11 cellular contexts compared by ENCODE assay signal in the genomic region with DNA sequence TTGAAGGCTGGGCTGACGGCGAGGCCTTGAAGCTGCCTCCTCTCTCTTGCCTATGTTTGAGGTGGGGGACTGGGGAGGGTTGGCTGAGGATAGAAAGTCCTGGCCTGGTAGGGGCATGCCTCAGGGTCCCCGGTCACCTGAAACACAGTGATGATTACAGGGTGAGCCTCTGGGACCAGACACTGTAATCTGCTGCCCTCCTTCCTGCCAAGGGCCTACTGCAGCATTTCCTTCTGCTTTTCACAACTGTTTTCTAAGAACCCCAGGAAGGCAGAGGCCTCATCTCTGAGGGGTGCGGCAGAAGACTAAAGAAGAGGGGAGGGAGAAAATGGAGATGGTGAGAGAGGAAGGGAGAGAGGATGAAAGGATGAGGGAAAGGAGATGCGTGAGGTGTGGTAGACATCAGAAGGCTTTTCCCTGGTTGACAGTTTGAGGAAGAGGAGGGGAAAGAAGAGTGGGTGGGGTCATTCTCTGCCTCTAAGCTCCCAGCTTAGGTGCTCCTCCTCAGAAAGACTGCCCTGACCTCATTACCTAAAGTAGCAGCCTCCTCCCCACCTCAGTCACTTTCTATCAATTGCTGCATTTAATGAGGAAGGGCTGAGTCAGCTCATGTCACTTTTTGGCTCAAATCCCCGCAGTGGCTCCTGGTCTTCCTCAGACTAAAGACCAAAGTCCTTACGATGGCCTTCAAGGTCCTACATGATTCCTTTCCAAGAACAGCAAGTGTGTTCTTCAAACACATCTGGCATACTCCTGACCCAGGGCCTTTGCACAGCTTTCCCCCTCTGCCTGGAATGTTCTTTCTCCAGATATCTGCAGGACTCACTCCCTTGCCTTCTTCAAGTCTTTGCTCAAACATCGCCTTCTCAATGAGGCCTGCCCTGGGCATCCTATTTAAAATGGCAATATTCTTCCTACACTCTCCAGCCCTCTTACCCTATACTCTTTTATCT. TPM values are rescaled to one million over a fixed set of nuclear protein-coding genes. Genes with fewer than 3 reads are reported as not detected.
DNase-seq lines count a peak whose midpoint lies in the region; ATAC-seq and TF ChIP-seq lines count a peak whose summit lies in the region.
"Had no signal": no experiment of that assay in that cellular context is flagged by ENCODE, and none has a peak within 500 bp of the region (broad histone marks: within the 10 kb centered on the region; RNA-seq: fewer than 3 reads in every experiment).

No MANE protein-coding gene starts in this region.

- H3K4me2 ChIP-seq in HCT116 (ENCODE audit: low read length) = peak overlapping the region; percentile 86

- no peak overlapping the region for H2AFZ ChIP-seq in HCT116 (ENCODE audit: low read depth, low read length, poor library complexity, severe bottlenecking)

- intact Hi-C loops in HCT116 (cut with micrococcal nuclease) = no loop called here
- intact Hi-C loops in colonic mucosa (cut with DNase I) = no loop called here

- no peaks in the 10 kb centered on the region for H3K36me3 ChIP-seq in HCT116 (ENCODE audit: control insufficient read depth in 1 of 2, insufficient read depth in 2 of 2, low read length in 2 of 2)
- H3K36me3 ChIP-seq in colonic mucosa = no peaks in the 10 kb centered on the region
- no peaks in the 10 kb centered on the region for H3K36me3 ChIP-seq in skeletal muscle tissue (ENCODE audit: control insufficient read depth in 3 of 3, insufficient read depth in 3 of 3, low read length in 3 of 3)

- no peaks in the 10 kb centered on the region for H3K9me2 ChIP-seq in HCT116 (ENCODE audit: insufficient read depth)

- no peak for DNase-seq in HCT116 (ENCODE audit: low read depth, low spot score)
- peak; percentile 88 for DNase-seq in NOMO-1 treated with dmso at 0.1 percent for 144 hours (lab: John Stamatoyannopoulos, UW; ENCODE audit: unreplicated experiment)
- DNase-seq in colonic mucosa = peak; percentile 44
- no peak for DNase-seq in activated CD4-positive, CD25-positive, alpha-beta regulatory T cell treated with anti-CD3 and anti-CD28 coated beads, Interleukin-2, amount 50 U/mL, for 72 hours
- DNase-seq in NCI-H1092 (lab: John Stamatoyannopoulos, UW) = no peak
- no peak for DNase-seq in NAMALWA (ENCODE audit: low spot score)
- no peak for DNase-seq in coronary artery (ENCODE audit: low spot score)
- DNase-seq: activated CD4-positive, alpha-beta T cell treated with anti-CD3 and anti-CD28 coated beads for 1 hour; NK-92 treated with Interleukin-12 subunit alpha and Interleukin-12 subunit beta, amount 100 ng/mL, for 24 hours had no signal

- H4K20me1 ChIP-seq in HCT116 (ENCODE audit: insufficient read depth) = no peaks in the 10 kb centered on the region

- H3K4me3 ChIP-seq in HCT116 (replicated peaks in 1 of 2; ENCODE audit: low read depth in 1 of 2, low read length in 2 of 2) (no peak overlapping the region), colonic mucosa (no peak overlapping the region), skeletal muscle tissue (ENCODE audit: low read length in 3 of 3) (peak overlapping the region in 1 of 3 donors; percentile 37), coronary artery (no peak overlapping the region)

- H3K9ac ChIP-seq in HCT116 (ENCODE audit: low read length) = peak overlapping the region; percentile 55; the same call in 1 of the 2 replicates
- no peak overlapping the region for H3K9ac ChIP-seq in colonic mucosa (ENCODE audit: low read depth in 2 of 2, low read length in 2 of 2)
- peak overlapping the region in 1 of 3 donors; percentile 82 for H3K9ac ChIP-seq in skeletal muscle tissue (ENCODE audit: low read depth in 1 of 3, low read length in 3 of 3)

- POLR2A ChIA-PET in HCT116 (lab: Charles Lee) = no interaction called here

- RAD21 ChIA-PET in HCT116 (lab: Charles Lee; ENCODE audit: low non-redundant PET in 1 of 2, low total read pairs in 2 of 2, uncharacterized antibody in 2 of 2, unreplicated experiment in 2 of 2) = no interaction called here

- CTCF ChIA-PET in HCT116 (lab: Charles Lee) = interaction anchor here (1.0 kb wide), 1 partner anchor 279 kb away, joined by 3 read pairs; no protein-coding TSS in a partner anchor

- H3K79me2 ChIP-seq in HCT116 (ENCODE audit: insufficient read depth, low read length) = no peaks in the 10 kb centered on the region

- H3K4me1 ChIP-seq in HCT116 (ENCODE audit: control insufficient read depth in 1 of 2, insufficient read depth in 2 of 2, low read length in 2 of 2) (peaks cover 40 to 56% of the 10 kb centered on the region in 2 experiments), colonic mucosa (peaks cover 14% of the 10 kb centered on the region), skeletal muscle tissue (ENCODE audit: control insufficient read depth in 3 of 3, insufficient read depth in 3 of 3, low read length in 3 of 3) (peaks cover 20 to 55% (median 52%) of the 10 kb centered on the region in 3 donors)

- no peak for TF ChIP-seq POLR2A in HCT116 (IDR thresholded peaks at IDR 0.05; ENCODE audit: borderline replicate concordance, extremely low read depth, insufficient read depth, insufficient read length)

- H3K27ac ChIP-seq in HCT116 (ENCODE audit: low read depth, low read length) (peak overlapping the region; percentile 56), colonic mucosa (peak overlapping the region; percentile 22), skeletal muscle tissue (ENCODE audit: low read depth, low read length) (peak overlapping the region; percentile 97), coronary artery (no peak overlapping the region)
- H3K27ac ChIP-seq: epithelial cell of prostate had no signal

- TF ChIP-seq RAD21 in HCT116 (IDR thresholded peaks at IDR 0.05; ENCODE audit: low read depth) = no peak

- H3K9me3 ChIP-seq in HCT116 (ENCODE audit: control insufficient read depth in 1 of 2, insufficient read depth in 1 of 2, low read depth in 1 of 2, low read length in 2 of 2) = no peaks in the 10 kb centered on the region
- no peaks in the 10 kb centered on the region for H3K9me3 ChIP-seq in colonic mucosa
- no peaks in the 10 kb centered on the region for H3K9me3 ChIP-seq in skeletal muscle tissue (ENCODE audit: control insufficient read depth in 3 of 3, low read length in 3 of 3)

- ATAC-seq in HCT116 = no peak

- TF ChIP-seq CTCF in HCT116 (IDR thresholded peaks at IDR 0.05 in 2 of 3, conservative IDR thresholded peaks at IDR 0.05 in 1 of 3; ENCODE audit: borderline replicate concordance in 1 of 3, insufficient read depth in 1 of 3, low read depth in 2 of 3, low read length in 2 of 3) (no peak), colonic mucosa (IDR thresholded peaks at IDR 0.05) (no peak), coronary artery (IDR thresholded peaks at IDR 0.05) (no peak)

- H3K27me3 ChIP-seq in HCT116 (ENCODE audit: insufficient read depth, low read length) = no peaks in the 10 kb centered on the region
- H3K27me3 ChIP-seq in colonic mucosa = no peaks in the 10 kb centered on the region
- no peaks in the 10 kb centered on the region for H3K27me3 ChIP-seq in skeletal muscle tissue (ENCODE audit: control insufficient read depth in 3 of 3, insufficient read depth in 3 of 3, low read length in 3 of 3)

- no TSS peak for BruUV-seq in HCT116 (replicated peaks; lab: Mats Ljungman, UMichigan)

TF ChIP-seq in HCT116, 20 proteins besides CTCF, POLR2A, EP300 and RAD21:
- TF ChIP-seq EZH2phosphoT487 (IDR thresholded peaks at IDR 0.05; ENCODE audit: borderline replicate concordance) (no peak), YY1 (IDR thresholded peaks at IDR 0.05; ENCODE audit: extremely low read depth, insufficient replicate concordance, low read depth, low read length) (no peak), SIN3A (IDR thresholded peaks at IDR 0.05; ENCODE audit: low read depth) (no peak), POLR2AphosphoS5 (IDR thresholded peaks at IDR 0.05; ENCODE audit: low read depth, low read length) (no peak), CBX3 (IDR thresholded peaks at IDR 0.05; ENCODE audit: low read depth) (no peak)
- TF ChIP-seq, protein P1, sequence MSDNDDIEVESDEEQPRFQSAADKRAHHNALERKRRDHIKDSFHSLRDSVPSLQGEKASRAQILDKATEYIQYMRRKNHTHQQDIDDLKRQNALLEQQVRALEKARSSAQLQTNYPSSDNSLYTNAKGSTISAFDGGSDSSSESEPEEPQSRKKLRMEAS (IDR thresholded peaks at IDR 0.05) = no peak
- TF ChIP-seq, protein P2, sequence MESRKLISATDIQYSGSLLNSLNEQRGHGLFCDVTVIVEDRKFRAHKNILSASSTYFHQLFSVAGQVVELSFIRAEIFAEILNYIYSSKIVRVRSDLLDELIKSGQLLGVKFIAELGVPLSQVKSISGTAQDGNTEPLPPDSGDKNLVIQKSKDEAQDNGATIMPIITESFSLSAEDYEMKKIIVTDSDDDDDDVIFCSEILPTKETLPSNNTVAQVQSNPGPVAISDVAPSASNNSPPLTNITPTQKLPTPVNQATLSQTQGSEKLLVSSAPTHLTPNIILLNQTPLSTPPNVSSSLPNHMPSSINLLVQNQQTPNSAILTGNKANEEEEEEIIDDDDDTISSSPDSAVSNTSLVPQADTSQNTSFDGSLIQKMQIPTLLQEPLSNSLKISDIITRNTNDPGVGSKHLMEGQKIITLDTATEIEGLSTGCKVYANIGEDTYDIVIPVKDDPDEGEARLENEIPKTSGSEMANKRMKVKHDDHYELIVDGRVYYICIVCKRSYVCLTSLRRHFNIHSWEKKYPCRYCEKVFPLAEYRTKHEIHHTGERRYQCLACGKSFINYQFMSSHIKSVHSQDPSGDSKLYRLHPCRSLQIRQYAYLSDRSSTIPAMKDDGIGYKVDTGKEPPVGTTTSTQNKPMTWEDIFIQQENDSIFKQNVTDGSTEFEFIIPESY (IDR thresholded peaks at IDR 0.05; ENCODE audit: extremely low read depth, insufficient replicate concordance, low read length) = no peak

RNA-seq across cellular contexts. Expression of a gene that starts 29.9 kb away (rescaled TPM):
- total RNA-seq in HCT116 (2021; ENCODE audit: unreplicated experiment) (112 TPM), colonic mucosa (100 to 1,000 TPM; 113 to 216 TPM), skeletal muscle tissue (36.5 TPM)
- polyA plus RNA-seq in HCT116 (2012) = 196 and 304 TPM in 2 replicates

Comparison
In these comparisons a context has a peak if more than half of its experiments do, and no peak if none do; other contexts are left out.
1. DNase-seq: peak in NOMO-1 treated with dmso at 0.1 percent for 144 hours (single experiment) and colonic mucosa (single experiment); none in HCT116 (single experiment), activated CD4-positive, CD25-positive, alpha-beta regulatory T cell treated with anti-CD3 and anti-CD28 coated beads, Interleukin-2, amount 50 U/mL, for 72 hours (single experiment), NCI-H1092 (single experiment), NAMALWA (single experiment) and coronary artery (single experiment).
2. H3K27ac ChIP-seq: peak in HCT116 (single experiment), colonic mucosa (single experiment) and skeletal muscle tissue (single experiment); none in coronary artery (0 of 2).